ENCODE assay signal across 28 cellular contexts in the genomic region with DNA sequence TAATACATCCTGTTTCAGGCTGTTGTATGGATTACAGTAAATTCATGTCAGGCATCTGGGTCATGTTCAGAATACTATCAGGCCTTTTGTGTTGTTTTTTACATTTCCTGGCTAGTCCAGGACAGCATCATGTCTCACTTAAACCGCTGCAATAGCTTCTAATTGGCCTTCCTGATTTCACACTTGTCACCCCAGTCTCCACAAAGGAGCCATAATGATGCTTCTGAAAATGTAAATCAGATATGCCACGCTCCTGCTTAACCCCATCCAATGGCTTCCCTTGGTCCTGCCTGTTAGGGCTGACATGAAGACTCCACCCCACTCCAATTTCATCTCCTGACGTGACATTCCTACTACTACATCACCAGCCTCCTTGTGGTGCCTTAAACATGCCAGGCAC.
"Had no signal": no experiment of that assay in that cellular context is flagged by ENCODE, and none has a peak within 500 bp of the region (broad histone marks: within the 10 kb centered on the region; RNA-seq: fewer than 3 reads in every experiment).

No MANE protein-coding gene starts in this region.

- H3K4me1 Mint-ChIP-seq: memory B cell; naive thymus-derived CD4-positive, alpha-beta T cell; nephron; stimulated activated naive CD8-positive, alpha-beta T cell treated with anti-CD3 and anti-CD28 coated beads, Interleukin-15, amount 100 ng/mL, for 72 hours had no signal

- ATAC-seq: effector memory CD8-positive, alpha-beta T cell; left lobe of liver; naive thymus-derived CD4-positive, alpha-beta T cell; sciatic nerve; stimulated activated naive CD8-positive, alpha-beta T cell treated with anti-CD3 and anti-CD28 coated beads, Interleukin-15, amount 100 ng/mL, for 72 hours had no signal

- H3K4me1 ChIP-seq: esophagus squamous epithelium, prostate gland, right atrium auricular region, suprapubic skin, transverse colon had no signal

- DNase-seq: cerebellar nuclear complex; cortex of kidney; effector memory CD8-positive, alpha-beta T cell; erythroblast; esophagus squamous epithelium; foreskin melanocyte; hypothalamus; midbrain; naive thymus-derived CD4-positive, alpha-beta T cell; occipital lobe; stimulated activated CD4-positive, alpha-beta T cell treated with anti-CD3 and anti-CD28 coated beads, Interleukin-12 subunit alpha, Interleukin-12 subunit beta, amount 100 ng/mL, for 4 hours; stimulated activated CD4-positive, alpha-beta T cell treated with anti-CD3 and anti-CD28 coated beads, Interleukin-1b, Interleukin-23, amount 100 ng/mL, for 48 hours; stimulated activated CD4-positive, alpha-beta T cell treated with anti-CD3 and anti-CD28 coated beads, Interleukin-4, amount 100 ng/mL, for 1 hour; stimulated activated CD8-positive, alpha-beta memory T cell treated with anti-CD3 and anti-CD28 coated beads, Interleukin-4, amount 100 ng/mL, for 48 hours; stimulated activated naive CD4-positive, alpha-beta T cell; stimulated activated naive CD8-positive, alpha-beta T cell treated with anti-CD3 and anti-CD28 coated beads, Interleukin-15, amount 100 ng/mL, for 72 hours; transverse colon had no signal

- H3K4me3 ChIP-seq: esophagus squamous epithelium, lung, prostate gland, right atrium auricular region, smooth muscle cell, suprapubic skin, transverse colon had no signal

- H3K27ac ChIP-seq: esophagus squamous epithelium, prostate gland, right atrium auricular region, suprapubic skin, transverse colon had no signal

- H3K4me3 Mint-ChIP-seq: effector memory CD8-positive, alpha-beta T cell; memory B cell; naive thymus-derived CD4-positive, alpha-beta T cell; nephron; stimulated activated naive CD8-positive, alpha-beta T cell treated with anti-CD3 and anti-CD28 coated beads, Interleukin-15, amount 100 ng/mL, for 72 hours had no signal

- H3K27ac Mint-ChIP-seq: effector memory CD8-positive, alpha-beta T cell; memory B cell; naive thymus-derived CD4-positive, alpha-beta T cell; nephron; stimulated activated naive CD8-positive, alpha-beta T cell treated with anti-CD3 and anti-CD28 coated beads, Interleukin-15, amount 100 ng/mL, for 72 hours had no signal

- H3K9me3 ChIP-seq: esophagus squamous epithelium, prostate gland, suprapubic skin, transverse colon had no signal

- FAIRE-seq: endometrium, keratinocyte had no signal

- H3K36me3 ChIP-seq: esophagus squamous epithelium, prostate gland, right atrium auricular region, suprapubic skin, transverse colon had no signal

- H3K9me3 Mint-ChIP-seq: nephron; stimulated activated naive CD8-positive, alpha-beta T cell treated with anti-CD3 and anti-CD28 coated beads, Interleukin-15, amount 100 ng/mL, for 72 hours had no signal

- H3K36me3 Mint-ChIP-seq: memory B cell; naive thymus-derived CD4-positive, alpha-beta T cell had no signal

- H3K27me3 Mint-ChIP-seq: effector memory CD8-positive, alpha-beta T cell; memory B cell; naive thymus-derived CD4-positive, alpha-beta T cell; stimulated activated naive CD8-positive, alpha-beta T cell treated with anti-CD3 and anti-CD28 coated beads, Interleukin-15, amount 100 ng/mL, for 72 hours had no signal

- H3K4me2 ChIP-seq: smooth muscle cell had no signal

- H3K27me3 ChIP-seq: esophagus squamous epithelium, right atrium auricular region, suprapubic skin, transverse colon had no signal
